18 cellular contexts compared by ENCODE assay signal in the genomic region with DNA sequence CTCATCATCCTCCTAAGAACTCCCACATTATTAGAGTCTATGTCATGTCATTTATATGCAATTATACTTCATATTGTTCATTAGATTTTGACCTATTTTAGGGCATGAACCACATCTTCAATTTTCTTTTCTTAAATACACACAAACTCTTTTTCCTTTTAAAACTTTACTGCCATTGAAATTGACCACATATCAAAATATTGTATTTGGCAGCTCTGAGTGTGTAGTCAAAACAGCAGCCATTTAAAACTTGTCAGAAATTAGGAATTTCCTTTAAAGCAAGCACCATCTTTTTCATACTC.
"Had no signal": no experiment of that assay in that cellular context is flagged by ENCODE, and none has a peak within 500 bp of the region (broad histone marks: within the 10 kb centered on the region; RNA-seq: fewer than 3 reads in every experiment).

No MANE protein-coding gene starts in this region.

- H3K4me3 ChIP-seq: coronary artery, lung, mucosa of descending colon, prostate gland, right lobe of liver, spleen, suprapubic skin, upper lobe of left lung had no signal

- H3K4me1 ChIP-seq: prostate gland, suprapubic skin, upper lobe of left lung had no signal

- H3K4me3 Mint-ChIP-seq: activated CD4-positive, alpha-beta memory T cell treated with anti-CD3 and anti-CD28 coated beads for 36 hours; activated T-cell treated with anti-CD3 and anti-CD28 coated beads, Interleukin-2, amount 50 U/mL, for 4 hours; naive thymus-derived CD8-positive, alpha-beta T cell had no signal

- DNase-seq: activated CD4-positive, alpha-beta memory T cell treated with anti-CD3 and anti-CD28 coated beads for 36 hours; activated naive CD4-positive, alpha-beta T cell; activated T-cell treated with anti-CD3 and anti-CD28 coated beads, Interleukin-2, amount 50 U/mL, for 4 hours; aorta; effector CD4-positive, alpha-beta T cell; hypothalamus; mucosa of descending colon; naive thymus-derived CD8-positive, alpha-beta T cell; right lobe of liver; spleen; stimulated activated CD4-positive, alpha-beta T cell treated with anti-CD3 and anti-CD28 coated beads, Interleukin-1b, Interleukin-23, amount 100 ng/mL, for 48 hours; stimulated activated naive CD4-positive, alpha-beta T cell; upper lobe of left lung had no signal

- H3K36me3 ChIP-seq: prostate gland, right lobe of liver, spleen, suprapubic skin, upper lobe of left lung had no signal

- H3K27ac Mint-ChIP-seq: activated CD4-positive, alpha-beta memory T cell treated with anti-CD3 and anti-CD28 coated beads for 36 hours had no signal

- H3K9me3 ChIP-seq: mucosa of descending colon, prostate gland, right lobe of liver, spleen, suprapubic skin, upper lobe of left lung had no signal

- ATAC-seq: activated T-cell treated with anti-CD3 and anti-CD28 coated beads, Interleukin-2, amount 50 U/mL, for 4 hours; mucosa of descending colon; naive thymus-derived CD8-positive, alpha-beta T cell had no signal

- H3K27ac ChIP-seq: coronary artery, prostate gland, right lobe of liver, spleen, suprapubic skin, upper lobe of left lung, VCaP had no signal

- H3K27me3 Mint-ChIP-seq: activated CD4-positive, alpha-beta memory T cell treated with anti-CD3 and anti-CD28 coated beads for 36 hours; naive thymus-derived CD8-positive, alpha-beta T cell had no signal

- H3K27me3 ChIP-seq: right lobe of liver, spleen, suprapubic skin, upper lobe of left lung had no signal
